In the genomic region with DNA sequence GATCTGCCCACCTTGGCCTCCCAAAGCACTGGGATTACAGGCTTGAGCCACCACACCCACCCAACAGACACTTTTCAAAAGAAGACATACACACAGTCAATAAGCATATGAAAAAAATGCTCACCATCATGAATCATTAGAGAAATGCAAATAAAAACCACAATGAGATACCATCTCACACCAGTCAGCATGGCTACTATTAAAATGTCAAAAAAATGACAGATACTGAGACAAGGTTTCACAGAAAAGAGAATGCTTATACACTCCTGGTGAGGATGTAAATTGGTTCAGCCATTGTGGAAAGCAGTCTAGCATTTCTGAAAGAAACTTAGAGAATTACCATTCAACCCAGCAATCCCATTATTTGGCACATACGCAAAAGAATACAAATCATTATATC, we compare ENCODE assay signal across 23 cellular contexts.
"Had no signal": no experiment of that assay in that cellular context is flagged by ENCODE, and none has a peak within 500 bp of the region (broad histone marks: within the 10 kb centered on the region; RNA-seq: fewer than 3 reads in every experiment).

No MANE protein-coding gene starts in this region.

- H3K27ac Mint-ChIP-seq: activated CD4-positive, alpha-beta memory T cell treated with anti-CD3 and anti-CD28 coated beads for 36 hours; activated CD4-positive, alpha-beta T cell treated with anti-CD3 and anti-CD28 coated beads for 36 hours; activated CD4-positive, alpha-beta T cell treated with anti-CD3 and anti-CD28 coated beads, Interleukin-2, amount 10 ng/mL, durations not matched to agents 24 days and 14 days; activated naive CD4-positive, alpha-beta T cell treated with anti-CD3 and anti-CD28 coated beads, Interleukin-2, amount 10 ng/mL, durations not matched to agents 7 days and 5 days; activated naive CD4-positive, alpha-beta T cell treated with anti-CD3 and anti-CD28 coated beads, Interleukin-2, amount 50 U/mL, for 72 hours; activated naive CD8-positive, alpha-beta T cell treated with anti-CD3 and anti-CD28 coated beads, Interleukin-2, amount 10 ng/mL, durations not matched to agents 7 days and 5 days; activated T-cell treated with anti-CD3 and anti-CD28 coated beads, Interleukin-2, amount 50 U/mL, for 24 hours; activated T-cell treated with anti-CD3 and anti-CD28 coated beads, Interleukin-2, amount 50 U/mL, for 72 hours; brain had no signal

- H3K4me3 Mint-ChIP-seq: activated CD4-positive, alpha-beta memory T cell treated with anti-CD3 and anti-CD28 coated beads for 36 hours; activated CD4-positive, alpha-beta T cell treated with anti-CD3 and anti-CD28 coated beads for 36 hours; activated CD4-positive, alpha-beta T cell treated with anti-CD3 and anti-CD28 coated beads, Interleukin-2, amount 10 ng/mL, durations not matched to agents 24 days and 14 days; activated naive CD4-positive, alpha-beta T cell treated with anti-CD3 and anti-CD28 coated beads, Interleukin-2, amount 10 ng/mL, durations not matched to agents 7 days and 5 days; activated naive CD8-positive, alpha-beta T cell treated with anti-CD3 and anti-CD28 coated beads, Interleukin-2, amount 10 ng/mL, durations not matched to agents 7 days and 5 days; activated T-cell treated with anti-CD3 and anti-CD28 coated beads, Interleukin-2, amount 50 U/mL, for 24 hours; activated T-cell treated with anti-CD3 and anti-CD28 coated beads, Interleukin-2, amount 50 U/mL, for 72 hours; brain had no signal

- H3K9me3 Mint-ChIP-seq: activated CD4-positive, alpha-beta T cell treated with anti-CD3 and anti-CD28 coated beads, Interleukin-2, amount 10 ng/mL, durations not matched to agents 24 days and 14 days had no signal

- DNase-seq: activated CD4-positive, alpha-beta memory T cell treated with anti-CD3 and anti-CD28 coated beads for 36 hours; activated CD4-positive, alpha-beta T cell treated with anti-CD3 and anti-CD28 coated beads for 36 hours; activated CD4-positive, alpha-beta T cell treated with anti-CD3 and anti-CD28 coated beads, Interleukin-2, amount 10 ng/mL, durations not matched to agents 24 days and 14 days; activated CD4-positive, CD25-positive, alpha-beta regulatory T cell; activated CD4-positive, CD25-positive, alpha-beta regulatory T cell treated with anti-CD3 and anti-CD28 coated beads, Interleukin-2, amount 50 U/mL, for 72 hours; activated CD8-positive, alpha-beta memory T cell treated with anti-CD3 and anti-CD28 coated beads, Interleukin-2, amount 50 U/mL, for 48 hours; activated gamma-delta T cell; activated naive CD4-positive, alpha-beta T cell; activated naive CD4-positive, alpha-beta T cell treated with anti-CD3 and anti-CD28 coated beads, Interleukin-2, amount 10 ng/mL, durations not matched to agents 7 days and 5 days; activated naive CD8-positive, alpha-beta T cell treated with anti-CD3 and anti-CD28 coated beads, Interleukin-2, amount 10 ng/mL, durations not matched to agents 7 days and 5 days; activated T-cell treated with anti-CD3 and anti-CD28 coated beads for 4 hours; activated T-cell treated with anti-CD3 and anti-CD28 coated beads, Interleukin-2, amount 50 U/mL, for 24 hours; activated T-cell treated with anti-CD3 and anti-CD28 coated beads, Interleukin-2, amount 50 U/mL, for 72 hours; colonic mucosa; effector CD8-positive, alpha-beta T cell; foreskin fibroblast; head of caudate nucleus; T-helper 2 cell had no signal

- H3K27ac ChIP-seq: ascending aorta, breast epithelium, colonic mucosa had no signal

- H3K27me3 Mint-ChIP-seq: activated CD4-positive, alpha-beta memory T cell treated with anti-CD3 and anti-CD28 coated beads for 36 hours; activated CD4-positive, alpha-beta T cell treated with anti-CD3 and anti-CD28 coated beads for 36 hours; activated CD4-positive, alpha-beta T cell treated with anti-CD3 and anti-CD28 coated beads, Interleukin-2, amount 10 ng/mL, durations not matched to agents 24 days and 14 days; activated naive CD4-positive, alpha-beta T cell treated with anti-CD3 and anti-CD28 coated beads, Interleukin-2, amount 10 ng/mL, durations not matched to agents 7 days and 5 days; activated naive CD8-positive, alpha-beta T cell treated with anti-CD3 and anti-CD28 coated beads, Interleukin-2, amount 10 ng/mL, durations not matched to agents 7 days and 5 days; activated T-cell treated with anti-CD3 and anti-CD28 coated beads, Interleukin-2, amount 50 U/mL, for 24 hours; brain had no signal

- H3K4me3 ChIP-seq: ascending aorta, breast epithelium, colonic mucosa had no signal

- H3K36me3 Mint-ChIP-seq: activated CD4-positive, alpha-beta memory T cell treated with anti-CD3 and anti-CD28 coated beads for 36 hours; activated naive CD4-positive, alpha-beta T cell treated with anti-CD3 and anti-CD28 coated beads, Interleukin-2, amount 10 ng/mL, durations not matched to agents 7 days and 5 days; activated naive CD4-positive, alpha-beta T cell treated with anti-CD3 and anti-CD28 coated beads, Interleukin-2, amount 50 U/mL, for 72 hours; activated naive CD8-positive, alpha-beta T cell treated with anti-CD3 and anti-CD28 coated beads, Interleukin-2, amount 10 ng/mL, durations not matched to agents 7 days and 5 days; brain had no signal

- H3K36me3 ChIP-seq: ascending aorta, breast epithelium, colonic mucosa had no signal

- H3K27me3 ChIP-seq: ascending aorta, breast epithelium, colonic mucosa had no signal

- H3K9me3 ChIP-seq: ascending aorta, colonic mucosa had no signal

- ATAC-seq: activated CD4-positive, alpha-beta T cell treated with anti-CD3 and anti-CD28 coated beads for 36 hours; activated naive CD4-positive, alpha-beta T cell treated with anti-CD3 and anti-CD28 coated beads, Interleukin-2, amount 50 U/mL, for 72 hours; activated T-cell treated with anti-CD3 and anti-CD28 coated beads, Interleukin-2, amount 50 U/mL, for 72 hours; esophagus mucosa had no signal

- H3K4me1 ChIP-seq: ascending aorta, breast epithelium, colonic mucosa had no signal

- H3K4me1 Mint-ChIP-seq: activated CD4-positive, alpha-beta T cell treated with anti-CD3 and anti-CD28 coated beads for 36 hours; activated CD4-positive, alpha-beta T cell treated with anti-CD3 and anti-CD28 coated beads, Interleukin-2, amount 10 ng/mL, durations not matched to agents 24 days and 14 days; activated naive CD4-positive, alpha-beta T cell treated with anti-CD3 and anti-CD28 coated beads, Interleukin-2, amount 10 ng/mL, durations not matched to agents 7 days and 5 days; activated naive CD8-positive, alpha-beta T cell treated with anti-CD3 and anti-CD28 coated beads, Interleukin-2, amount 10 ng/mL, durations not matched to agents 7 days and 5 days; brain had no signal
